8 cellular contexts compared by ENCODE assay signal in genomic region chr7:50418086-50418515, GRCh38. TPM values are rescaled to one million over a fixed set of nuclear protein-coding genes. Genes with fewer than 3 reads are reported as not detected.
DNase-seq lines count a peak whose midpoint lies in the region; ATAC-seq, FAIRE-seq and TF ChIP-seq lines count a peak whose summit lies in the region.

No MANE protein-coding gene starts in this region.

- no peak overlapping the region for H3K27ac Mint-ChIP-seq in astrocyte (ENCODE audit: unreplicated experiment)

- peak; percentile 81 for FAIRE-seq in astrocyte (lab: Jason Lieb, UNC)

- peak; percentile 83 for TF ChIP-seq CTCF in astrocyte (IDR thresholded peaks at IDR 0.05; ENCODE audit: insufficient read depth, low read depth, low read length)

- peaks cover 7% of the 10 kb centered on the region for H3K4me1 Mint-ChIP-seq in astrocyte (ENCODE audit: low read depth, unreplicated experiment)

- no peak overlapping the region for H3K9ac ChIP-seq in astrocyte (ENCODE audit: low read length)

- no peaks in the 10 kb centered on the region for H3K79me2 ChIP-seq in astrocyte (ENCODE audit: insufficient read depth, low read length)

- H3K36me3 Mint-ChIP-seq in astrocyte (ENCODE audit: low read depth, unreplicated experiment): no peaks in the 10 kb centered on the region

- H3K4me1 ChIP-seq in astrocyte (ENCODE audit: insufficient read depth, low read length): no peaks in the 10 kb centered on the region

- no peak overlapping the region for H3K4me3 Mint-ChIP-seq in astrocyte (ENCODE audit: unreplicated experiment)

- H3K27ac ChIP-seq in astrocyte (ENCODE audit: low read depth, low read length): no peak overlapping the region

- peaks cover 5% of the 10 kb centered on the region for H3K27me3 ChIP-seq in astrocyte (ENCODE audit: insufficient read depth, low read length)

- H3K4me2 ChIP-seq in astrocyte (ENCODE audit: low read length): no peak overlapping the region

- H3K36me3 ChIP-seq in astrocyte (ENCODE audit: insufficient read depth, low read length): no peaks in the 10 kb centered on the region

- H3K27me3 Mint-ChIP-seq in astrocyte (ENCODE audit: low read depth, unreplicated experiment): peaks cover 11% of the 10 kb centered on the region

- no peaks in the 10 kb centered on the region for H3K9me3 ChIP-seq in astrocyte (ENCODE audit: insufficient read depth, low read depth, low read length)

- DNase-seq in 8988T (peak; percentile 31), NCI-H146 treated with DMSO at 0.1 percent for 48 hours (lab: John Stamatoyannopoulos, UW; ENCODE audit: unreplicated experiment) (peak; percentile 73), T-helper 22 cell (ENCODE audit: low read depth) (peak; percentile 34), astrocyte (ENCODE audit: low read depth) (peak; percentile 54), hypothalamus (lab: John Stamatoyannopoulos, UW) (peak in 30 of 51 donors; percentile 7 to 71 (median 46))
- DNase-seq in stimulated activated CD4-positive, alpha-beta T cell treated with anti-CD3 and anti-CD28 coated beads, Interleukin-12 subunit alpha, Interleukin-12 subunit beta, amount 100 ng/mL, for 24 hours (ENCODE audit: low read depth in 2 of 2): peak; percentile 45 to 67

- no peaks in the 10 kb centered on the region for H4K20me1 ChIP-seq in astrocyte (ENCODE audit: insufficient read depth, low read length)

- ATAC-seq in GM18498 (IDR thresholded peaks at IDR 0.05; ENCODE audit: unreplicated experiment) (peak; percentile 86), HG02870 (IDR thresholded peaks at IDR 0.05; ENCODE audit: unreplicated experiment) (peak; percentile 76)

- no peaks in the 10 kb centered on the region for H3K9me3 Mint-ChIP-seq in astrocyte (ENCODE audit: unreplicated experiment)

- H3K4me3 ChIP-seq in astrocyte (ENCODE audit: insufficient read depth, low read depth, low read length): no peak overlapping the region

- H2AFZ ChIP-seq in astrocyte (ENCODE audit: low read depth, low read length): no peak overlapping the region

RNA-seq across cellular contexts. Expression of gene FIGNL1, which starts 32.0 kb away (rescaled TPM):
- total RNA-seq in astrocyte: 8.8 and 10.0 TPM in 2 replicates
